Comparison of ENCODE assay signal across 10 cellular contexts in genomic region chr12:68481181-68481941, GRCh38.
A peak's percentile ranks its signal among the peaks of the same experiment; 100 is the strongest.
DNase-seq lines count a peak whose midpoint lies in the region; ATAC-seq, FAIRE-seq and TF ChIP-seq lines count a peak whose summit lies in the region.
"Had no signal": no experiment of that assay in that cellular context is flagged by ENCODE, and none has a peak within 500 bp of the region (broad histone marks: within the 10 kb centered on the region; RNA-seq: fewer than 3 reads in every experiment).

No MANE protein-coding gene starts in this region.

- no peak overlapping the region for H2AFZ ChIP-seq in trophoblast cell (ENCODE audit: insufficient read depth, low read length, poor library complexity)

- no peak overlapping the region for H4K8ac ChIP-seq in trophoblast cell (ENCODE audit: low read depth, low read length)

- H3K4me3 Mint-ChIP-seq in natural killer cell: no peak overlapping the region

- no peaks in the 10 kb centered on the region for H3K4me1 ChIP-seq in trophoblast cell (ENCODE audit: control insufficient read depth in 1 of 2, insufficient read depth in 2 of 2, low read length in 2 of 2)
- H3K4me1 ChIP-seq: ascending aorta had no signal

- no peaks in the 10 kb centered on the region for H3K79me1 ChIP-seq in trophoblast cell (ENCODE audit: low read length)

- no CpG with 5 or more reads among the region's 7 CpGs for WGBS in trophoblast cell (ENCODE audit: extremely low coverage, insufficient coverage, insufficient read length)

- H3K9me3 Mint-ChIP-seq in natural killer cell: no peaks in the 10 kb centered on the region

- H3K4me1 Mint-ChIP-seq in natural killer cell: peaks cover 35 to 40% of the 10 kb centered on the region in 2 donors

- no peak for DNase-seq in GM18507 (ENCODE audit: extremely low spot score, insufficient read length, low read depth)
- DNase-seq in MV-4-11 (lab: John Stamatoyannopoulos, UW): peak; percentile 70
- no peak for DNase-seq in natural killer cell
- DNase-seq in Kasumi-1 (lab: John Stamatoyannopoulos, UW): no peak
- no peak for DNase-seq in stimulated activated CD8-positive, alpha-beta memory T cell treated with anti-CD3 and anti-CD28 coated beads, Interleukin-4, amount 100 ng/mL, for 48 hours
- DNase-seq in UCSD-AML1 (lab: John Stamatoyannopoulos, UW; ENCODE audit: unreplicated experiment): no peak
- DNase-seq in trophoblast cell: no peak

- no peaks in the 10 kb centered on the region for H3K27me3 ChIP-seq in trophoblast cell (ENCODE audit: insufficient read depth, low read length)
- H3K27me3 ChIP-seq: ascending aorta had no signal

- H3K9me3 ChIP-seq in trophoblast cell (ENCODE audit: insufficient read depth, low read depth, low read length): no peaks in the 10 kb centered on the region
- H3K9me3 ChIP-seq: ascending aorta had no signal

- intact Hi-C loops in natural killer cell (cut with micrococcal nuclease): loop anchor here (5.0 kb wide), 3 partner anchors 34 to 114 kb away; no protein-coding TSS in a partner anchor

- ATAC-seq in GM21737 (IDR thresholded peaks at IDR 0.05; ENCODE audit: unreplicated experiment) (peak; percentile 48), natural killer cell (peak; percentile 28 to 32 (median 29))

- H3K36me3 ChIP-seq in trophoblast cell (ENCODE audit: control insufficient read depth in 1 of 2, insufficient read depth in 2 of 2, low read length in 2 of 2): no peaks in the 10 kb centered on the region
- H3K36me3 ChIP-seq: ascending aorta had no signal

- H3K4me2 ChIP-seq in trophoblast cell (ENCODE audit: low read length): no peak overlapping the region

- no peak overlapping the region for H2BK5ac ChIP-seq in trophoblast cell (ENCODE audit: low read depth, low read length, poor library complexity)

- H2AK5ac ChIP-seq in trophoblast cell (ENCODE audit: low read length): no peak overlapping the region

- TF ChIP-seq CTCF in natural killer cell (IDR thresholded peaks at IDR 0.05): no peak

- no peak overlapping the region for H3K4ac ChIP-seq in trophoblast cell (ENCODE audit: low read depth, low read length)

- FAIRE-seq in GM18507 (lab: Jason Lieb, UNC): peak; percentile 80
- FAIRE-seq: islet of Langerhans had no signal

- H3K4me3 ChIP-seq in trophoblast cell (ENCODE audit: low read depth, low read length): no peak overlapping the region
- H3K4me3 ChIP-seq: ascending aorta had no signal

- H3K9ac ChIP-seq in trophoblast cell (ENCODE audit: low read length): no peak overlapping the region

- H4K12ac ChIP-seq in trophoblast cell (ENCODE audit: low read depth, low read length): no peak overlapping the region

- H2BK120ac ChIP-seq in trophoblast cell (ENCODE audit: insufficient read depth, low read length, poor library complexity): no peak overlapping the region

- H3K79me2 ChIP-seq in trophoblast cell (ENCODE audit: control insufficient read depth, insufficient read depth, low read length, poor library complexity): no peaks in the 10 kb centered on the region

- no peak overlapping the region for H4K91ac ChIP-seq in trophoblast cell (ENCODE audit: low read depth, low read length)

- no peak overlapping the region for H3K18ac ChIP-seq in trophoblast cell (ENCODE audit: low read length)

- H3K27ac Mint-ChIP-seq in natural killer cell: peak overlapping the region; percentile 87 to 89

- no peak overlapping the region for H2BK12ac ChIP-seq in trophoblast cell (ENCODE audit: low read length)

- H3K14ac ChIP-seq in trophoblast cell (ENCODE audit: low read length): no peak overlapping the region

- no peak overlapping the region for H3K23ac ChIP-seq in trophoblast cell (ENCODE audit: low read length)

- H3K27me3 Mint-ChIP-seq in natural killer cell (ENCODE audit: low read depth in 2 of 2): no peaks in the 10 kb centered on the region

- H3K36me3 Mint-ChIP-seq in natural killer cell: no peaks in the 10 kb centered on the region

- H3K27ac ChIP-seq in trophoblast cell (ENCODE audit: low read depth, low read length): no peak overlapping the region
- H3K27ac ChIP-seq: ascending aorta had no signal
